ENCODE assay signal across 8 cellular contexts in genomic region chr15:77959094-77959879, GRCh38.
DNase-seq lines count a peak whose midpoint lies in the region; ATAC-seq, FAIRE-seq and TF ChIP-seq lines count a peak whose summit lies in the region.

No MANE protein-coding gene starts in this region.

- FAIRE-seq in D721Med (lab: Jason Lieb, UNC) = no peak

- H3K79me2 ChIP-seq in GM23248 (ENCODE audit: insufficient read depth) = no peaks in the 10 kb centered on the region

- H3K27ac ChIP-seq in GM23248 (no peak overlapping the region), skeletal muscle tissue (ENCODE audit: low read depth, low read length) (no peak overlapping the region)

- H3K4me2 ChIP-seq in GM23248 (ENCODE audit: unreplicated experiment) = peak overlapping the region; percentile 58

- WGBS in GM23248 (ENCODE audit: low coverage in 1 of 2, low lambda C conversion rate in 2 of 2, missing lambda C conversion rate in 2 of 2), 2 experiments = 6 to 7% methylated on average over 20 of the region's 20 CpGs

- no peaks in the 10 kb centered on the region for H3K4me1 ChIP-seq in GM23248 (ENCODE audit: insufficient read depth)
- H3K4me1 ChIP-seq in skeletal muscle tissue (ENCODE audit: control insufficient read depth in 3 of 3, insufficient read depth in 3 of 3, low read length in 3 of 3) = peaks cover 6 to 7% (median 6%) of the 10 kb centered on the region in 3 donors

- in situ Hi-C loops in GM23248 (cut with MboI) (no loop called here), astrocyte of the spinal cord (cut with HindIII; ENCODE audit: low sequenced_read_pairs) (no loop called here)

- no peaks in the 10 kb centered on the region for H3K36me3 ChIP-seq in GM23248 (ENCODE audit: low read depth)
- H3K36me3 ChIP-seq in skeletal muscle tissue (ENCODE audit: control insufficient read depth in 3 of 3, insufficient read depth in 3 of 3, low read length in 3 of 3) = no peaks in the 10 kb centered on the region

- no peak for ATAC-seq in GM21526 (IDR thresholded peaks at IDR 0.05; ENCODE audit: low FRiP score, unreplicated experiment)

- DNase-seq in D721Med (ENCODE audit: insufficient read length, low spot score) (peak; percentile 65), GM23248 (peak; percentile 76), NCI-H1092 (lab: John Stamatoyannopoulos, UW) (peak; percentile 9), T-helper 9 cell (peak; percentile 64), astrocyte of the spinal cord (ENCODE audit: low read depth, low spot score) (peak; percentile 63), hypothalamus (lab: John Stamatoyannopoulos, UW) (peak in 47 of 51 donors; percentile 9 to 81 (median 60))

- H3K4me3 ChIP-seq in GM23248 (peak overlapping the region; percentile 50), astrocyte of the spinal cord (ENCODE audit: low read depth, low read length) (peak overlapping the region; percentile 24), skeletal muscle tissue (ENCODE audit: low read length in 3 of 3) (peak overlapping the region; percentile 59 to 68 (median 66))

- H3K27me3 ChIP-seq in GM23248 (replicated peaks; ENCODE audit: insufficient read depth) (peaks cover 13% of the 10 kb centered on the region; the same call in 1 of the 2 replicates), skeletal muscle tissue (ENCODE audit: control insufficient read depth in 3 of 3, insufficient read depth in 3 of 3, low read length in 3 of 3) (no peaks in the 10 kb centered on the region)

- H3K9me3 ChIP-seq in GM23248 (ENCODE audit: low read depth) = no peaks in the 10 kb centered on the region
- no peaks in the 10 kb centered on the region for H3K9me3 ChIP-seq in skeletal muscle tissue (ENCODE audit: control insufficient read depth in 3 of 3, low read length in 3 of 3)

- H4K20me1 ChIP-seq in GM23248 (ENCODE audit: insufficient read depth) = no peaks in the 10 kb centered on the region

- TF ChIP-seq CTCF in D721Med (IDR thresholded peaks at IDR 0.05; ENCODE audit: insufficient read depth, missing control alignments) (peak; percentile 86), astrocyte of the spinal cord (IDR thresholded peaks at IDR 0.05; ENCODE audit: low read depth, low read length) (peak; percentile 97)

- H3K9ac ChIP-seq in GM23248 (no peak overlapping the region), skeletal muscle tissue (ENCODE audit: low read depth in 1 of 3, low read length in 3 of 3) (peak overlapping the region in 1 of 3 donors; percentile 34)

- H3K9me2 ChIP-seq in GM23248 (ENCODE audit: insufficient read depth) = no peaks in the 10 kb centered on the region

- no peaks in the 10 kb centered on the region for H3F3A ChIP-seq in GM23248 (ENCODE audit: insufficient read depth)

- H2AFZ ChIP-seq in GM23248 = peak overlapping the region; percentile 42

Comparison
In these comparisons a context has a peak if more than half of its experiments do, and no peak if none do; other contexts are left out.
1. DNase-seq: peak in every context shown above with its lines; median percentile 76 in GM23248; 65 in D721Med; 64 in T-helper 9 cell; 63 in astrocyte of the spinal cord; 60 in hypothalamus; 9 in NCI-H1092.